1 cellular context compared by ENCODE assay signal in genomic region chr17:32007463-32008298, GRCh38.
TF ChIP-seq lines count a peak whose summit lies in the region.

No MANE protein-coding gene starts in this region.

TF ChIP-seq in HepG2, 621 proteins besides CTCF, POLR2A, EP300 and RAD21 (continued from another document and continues in another):
- TF ChIP-seq ZNF512 (CRISPR knock-in tag; IDR thresholded peaks at IDR 0.05) (no peak), HNRNPUL1 (IDR thresholded peaks at IDR 0.05; ENCODE audit: low read depth, low read length) (no peak), DMAP1 (CRISPR knock-in tag; IDR thresholded peaks at IDR 0.05) (peak; percentile 15; the same call in 1 of the 2 replicates), ZNF547 (CRISPR knock-in tag; IDR thresholded peaks at IDR 0.05) (no peak), ZNF431 (CRISPR knock-in tag; IDR thresholded peaks at IDR 0.05; ENCODE audit: borderline replicate concordance, low read depth) (no peak), NR2F6 (IDR thresholded peaks at IDR 0.05) (no peak), NR2F6 (CRISPR knock-in tag; IDR thresholded peaks at IDR 0.05) (no peak), ZNF468 (CRISPR knock-in tag; IDR thresholded peaks at IDR 0.05) (no peak), TRAFD1 (CRISPR knock-in tag; IDR thresholded peaks at IDR 0.05; ENCODE audit: borderline replicate concordance) (no peak), MXI1 (IDR thresholded peaks at IDR 0.05; ENCODE audit: borderline replicate concordance, low read depth, low read length) (peak; percentile 11; the same call in 1 of the 3 replicates), ZNF281 (CRISPR knock-in tag; IDR thresholded peaks at IDR 0.05; ENCODE audit: borderline replicate concordance) (peak; percentile 21; the same call in 1 of the 2 replicates), ZNF496 (CRISPR knock-in tag; IDR thresholded peaks at IDR 0.05; ENCODE audit: insufficient replicate concordance) (no peak), YEATS4 (CRISPR knock-in tag; IDR thresholded peaks at IDR 0.05; ENCODE audit: borderline replicate concordance) (0 out of 2 replicates have a peak, but pooled peaks have one; percentile 0), ZNF773 (CRISPR knock-in tag; IDR thresholded peaks at IDR 0.05; ENCODE audit: borderline replicate concordance) (no peak), ZNF136 (CRISPR knock-in tag; IDR thresholded peaks at IDR 0.05; ENCODE audit: low read depth) (no peak), NBN (conservative IDR thresholded peaks at IDR 0.05) (no peak), ZNF777 (CRISPR knock-in tag; IDR thresholded peaks at IDR 0.05) (no peak), ZNF564 (CRISPR knock-in tag; IDR thresholded peaks at IDR 0.05) (no peak), ATF5 (CRISPR knock-in tag; IDR thresholded peaks at IDR 0.05; ENCODE audit: low read depth) (no peak), ZBTB25 (CRISPR knock-in tag; IDR thresholded peaks at IDR 0.05) (no peak), NR2F2 (IDR thresholded peaks at IDR 0.05; ENCODE audit: borderline replicate concordance, low read depth) (no peak), HOXA9 (CRISPR knock-in tag; IDR thresholded peaks at IDR 0.05; ENCODE audit: borderline replicate concordance) (no peak), ZFP36 (IDR thresholded peaks at IDR 0.05; ENCODE audit: borderline replicate concordance, low read depth, low read length, partially characterized antibody) (no peak), U2AF2 (IDR thresholded peaks at IDR 0.05; ENCODE audit: low read depth, low read length) (no peak), ZFP36L2 (CRISPR knock-in tag; IDR thresholded peaks at IDR 0.05) (no peak), CREBL2 (CRISPR knock-in tag; IDR thresholded peaks at IDR 0.05; ENCODE audit: borderline replicate concordance) (no peak), ZNF253 (CRISPR knock-in tag; IDR thresholded peaks at IDR 0.05; ENCODE audit: borderline replicate concordance) (no peak), RBFOX2 (IDR thresholded peaks at IDR 0.05; ENCODE audit: low read depth, low read length) (peak; percentile 35; the same call in 1 of the 2 replicates), POLR2G (IDR thresholded peaks at IDR 0.05; ENCODE audit: low read depth, low read length) (no peak), FOXO4 (CRISPR knock-in tag; conservative IDR thresholded peaks at IDR 0.05) (no peak), ZNF446 (CRISPR knock-in tag; IDR thresholded peaks at IDR 0.05) (no peak), MLXIP (CRISPR knock-in tag; IDR thresholded peaks at IDR 0.05; ENCODE audit: borderline replicate concordance) (no peak), UBTF (CRISPR knock-in tag; IDR thresholded peaks at IDR 0.05) (peak; percentile 49; the same call in 1 of the 2 replicates), NRL (CRISPR knock-in tag; IDR thresholded peaks at IDR 0.05; ENCODE audit: borderline replicate concordance) (no peak), FOXP4 (CRISPR knock-in tag; IDR thresholded peaks at IDR 0.05) (no peak), ZFP62 (CRISPR knock-in tag; IDR thresholded peaks at IDR 0.05) (no peak), ZMYM2 (CRISPR knock-in tag; IDR thresholded peaks at IDR 0.05) (no peak), ZNF510 (CRISPR knock-in tag; IDR thresholded peaks at IDR 0.05; ENCODE audit: low read depth) (no peak), PBX3 (CRISPR knock-in tag; IDR thresholded peaks at IDR 0.05; ENCODE audit: borderline replicate concordance) (no peak), ZFX (CRISPR knock-in tag; IDR thresholded peaks at IDR 0.05; ENCODE audit: low read depth) (peak; percentile 49), ZNF430 (CRISPR knock-in tag; IDR thresholded peaks at IDR 0.05) (0 out of 2 replicates have a peak, but pooled peaks have one; percentile 36), CEBPG (CRISPR knock-in tag; IDR thresholded peaks at IDR 0.05) (no peak), ZNF205 (CRISPR knock-in tag; IDR thresholded peaks at IDR 0.05) (no peak), ZNF567 (CRISPR knock-in tag; IDR thresholded peaks at IDR 0.05; ENCODE audit: borderline replicate concordance) (no peak), KAT8 (CRISPR knock-in tag; IDR thresholded peaks at IDR 0.05) (no peak), SAP130 (CRISPR knock-in tag; IDR thresholded peaks at IDR 0.05; ENCODE audit: low read depth) (no peak), SAFB2 (CRISPR knock-in tag; IDR thresholded peaks at IDR 0.05; ENCODE audit: borderline replicate concordance, low read depth) (no peak)
